ENCODE assay signal across 11 cellular contexts in the genomic region with DNA sequence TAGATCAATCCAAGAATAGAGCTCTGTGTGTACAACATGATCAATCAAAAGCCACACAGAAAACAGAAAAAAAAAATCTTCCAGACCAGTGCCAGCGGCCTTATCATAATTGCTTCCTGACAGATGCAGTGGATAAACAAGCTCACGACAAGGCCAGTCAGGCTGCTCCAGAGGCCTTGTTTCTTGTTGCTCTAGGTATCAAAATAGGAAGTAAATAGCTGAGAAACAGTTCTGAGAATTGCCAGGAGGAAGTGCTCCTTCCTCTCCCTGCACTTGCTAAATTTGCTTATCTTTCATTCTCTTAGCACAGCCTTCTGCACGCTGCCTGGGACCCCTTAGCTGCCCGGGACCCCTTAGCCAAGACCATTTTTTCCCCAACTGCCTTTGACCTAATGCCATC.
DNase-seq lines count a peak whose midpoint lies in the region; ATAC-seq and TF ChIP-seq lines count a peak whose summit lies in the region.
"Had no signal": no experiment of that assay in that cellular context is flagged by ENCODE, and none has a peak within 500 bp of the region (broad histone marks: within the 10 kb centered on the region; RNA-seq: fewer than 3 reads in every experiment).

No MANE protein-coding gene starts in this region.

- H3K9me3 Mint-ChIP-seq in CD14-positive monocyte = no peaks in the 10 kb centered on the region
- H3K9me3 Mint-ChIP-seq: IgD-negative memory B cell had no signal

- no peaks in the 10 kb centered on the region for H3K36me3 Mint-ChIP-seq in CD14-positive monocyte
- H3K36me3 Mint-ChIP-seq: IgD-negative memory B cell had no signal

- H3K27me3 Mint-ChIP-seq in CD14-positive monocyte (ENCODE audit: low read depth in 3 of 3) = no peaks in the 10 kb centered on the region
- H3K27me3 Mint-ChIP-seq: IgD-negative memory B cell had no signal

- peak overlapping the region in 1 of 2 donors; percentile 17 for H3K4me3 Mint-ChIP-seq in CD14-positive monocyte
- H3K4me3 Mint-ChIP-seq: IgD-negative memory B cell had no signal

- peak; percentile 32 for ATAC-seq in GM19463 (IDR thresholded peaks at IDR 0.05; ENCODE audit: unreplicated experiment)
- peak; percentile 38 to 47 for ATAC-seq in left cardiac atrium
- no peak for ATAC-seq in GM18520 (IDR thresholded peaks at IDR 0.05; ENCODE audit: unreplicated experiment)
- no peak for ATAC-seq in HG03139 (IDR thresholded peaks at IDR 0.05; ENCODE audit: unreplicated experiment)

- H3K4me1 Mint-ChIP-seq in CD14-positive monocyte = peaks cover 16% of the 10 kb centered on the region

- in situ Hi-C loops in KBM-7 (cut with MboI; ENCODE audit: low pct_unique_long_range_greater_than_20kb, low sequenced_read_pairs) = no loop called here

- H3K27ac Mint-ChIP-seq in CD14-positive monocyte = peak overlapping the region in 5 of 7 donors; percentile 0 to 65 (median 28)
- H3K27ac Mint-ChIP-seq: IgD-negative memory B cell had no signal

- no peak for TF ChIP-seq CTCF in CD14-positive monocyte (IDR thresholded peaks at IDR 0.05)

- intact Hi-C loops in CD14-positive monocyte (cut with micrococcal nuclease) = no loop called here
- intact Hi-C loops in left cardiac atrium (cut with DNase I) = no loop called here

- no peak for DNase-seq in CD14-positive monocyte (ENCODE audit: low spot score)
- peak; percentile 91 for DNase-seq in KBM-7
- peak; percentile 22 for DNase-seq in left cardiac atrium
- no peak for DNase-seq in NCI-H2171 (lab: John Stamatoyannopoulos, UW)
- no peak for DNase-seq in GM03348 (ENCODE audit: low spot score)
- DNase-seq: activated gamma-delta T cell treated with Interleukin-2 at 50 U/mL for 16 hours, midbrain had no signal

Comparison
In these comparisons a context has a peak if more than half of its experiments do, and no peak if none do; other contexts are left out.
1. DNase-seq: peak in KBM-7 (single experiment) and left cardiac atrium (single experiment); none in CD14-positive monocyte (single experiment), NCI-H2171 (single experiment) and GM03348 (single experiment).
2. ATAC-seq: peak in GM19463 (single experiment) and left cardiac atrium (2 of 2); none in GM18520 (single experiment) and HG03139 (single experiment).